Comparison of ENCODE assay signal across 8 cellular contexts in genomic region chr16:30997887-30998711, GRCh38. TPM values are rescaled to one million over a fixed set of nuclear protein-coding genes. Genes with fewer than 3 reads are reported as not detected.
DNase-seq lines count a peak whose midpoint lies in the region; ATAC-seq, FAIRE-seq and TF ChIP-seq lines count a peak whose summit lies in the region.

No MANE protein-coding gene starts in this region.

- CTCF ChIA-PET in A549 (lab: Yijun Ruan, JAX) = interaction anchor here (0.6 to 3.6 kb wide), 6 partner anchors 13 to 153 kb away, joined by 3 to 25 read pairs (median 3); partner anchors contain the start of gene HSD3B7

- peak; percentile 74 to 89 for DNase-seq in A549 (ENCODE audit: low read depth in 1 of 2, low spot score in 1 of 2)
- no peak for DNase-seq in central memory CD8-positive, alpha-beta T cell (ENCODE audit: low spot score in 2 of 2)
- no peak for DNase-seq in lung (ENCODE audit: low spot score)
- DNase-seq in NCI-H1694 (lab: John Stamatoyannopoulos, UW) = no peak
- no peak for DNase-seq in NCI-H187 (lab: John Stamatoyannopoulos, UW)
- DNase-seq in SHP77 treated with DMSO at 0.1 percent for 48 hours (lab: John Stamatoyannopoulos, UW) = no peak

- H3K9me3 ChIP-seq in A549 (no peaks in the 10 kb centered on the region), HUES6 (ENCODE audit: control insufficient read depth, insufficient read depth, low read depth, low read length) (no peaks in the 10 kb centered on the region), lung (ENCODE audit: control insufficient read depth in 2 of 2, insufficient read depth in 1 of 2, low read length in 1 of 2) (no peaks in the 10 kb centered on the region)

- WGBS in A549 (ENCODE audit: missing lambda C conversion rate) = 5% methylated on average over 18 of the region's 18 CpGs
- WGBS in lung, 2 donors = 65 to 86% methylated on average over 18 of the region's 18 CpGs

- peak overlapping the region; percentile 61 for H3K4me3 ChIP-seq in A549
- peak overlapping the region; percentile 69 for H3K4me3 ChIP-seq in HUES6 (ENCODE audit: low read depth, low read length)
- H3K4me3 ChIP-seq in lung = no peak overlapping the region

- H3K36me3 ChIP-seq in HUES6 (ENCODE audit: control insufficient read depth, insufficient read depth, low read length) (no peaks in the 10 kb centered on the region), lung (ENCODE audit: control insufficient read depth in 2 of 2, insufficient read depth in 2 of 2, low read length in 2 of 2) (no peaks in the 10 kb centered on the region)

- H3K4me2 ChIP-seq in A549 = peak overlapping the region; percentile 92

- TF ChIP-seq POLR2A in A549 (IDR thresholded peaks at IDR 0.05; ENCODE audit: low read length) = no peak

- no peak for FAIRE-seq in A549 (lab: Jason Lieb, UNC)

- H3K27ac ChIP-seq in A549 (peak overlapping the region; percentile 97 to 100), HUES6 (ENCODE audit: low read depth, low read length) (no peak overlapping the region), lung (ENCODE audit: low read depth in 1 of 2, low read length in 1 of 2) (no peak overlapping the region)

- no peak for TF ChIP-seq EP300 in A549 (IDR thresholded peaks at IDR 0.05)

- peaks cover 44% of the 10 kb centered on the region for H3K4me1 ChIP-seq in A549
- H3K4me1 ChIP-seq in HUES6 (ENCODE audit: control insufficient read depth, insufficient read depth, low read length) = peaks cover 13% of the 10 kb centered on the region
- peaks cover 0 to 4% of the 10 kb centered on the region in 2 donors for H3K4me1 ChIP-seq in lung (ENCODE audit: control insufficient read depth in 2 of 2, insufficient read depth in 2 of 2, low read length in 2 of 2)

- POLR2A ChIA-PET in A549 (lab: Yijun Ruan, JAX) = interaction anchor here (0.7 to 1.8 kb wide), 9 partner anchors 11 to 455 kb away, joined by 3 to 14 read pairs (median 6); partner anchors contain the start of genes HSD3B7, KAT8, STX4 and ZNF646

- TF ChIP-seq CTCF in A549 (IDR thresholded peaks at IDR 0.05) (no peak), lung (IDR thresholded peaks at IDR 0.05; ENCODE audit: control extremely low read depth, extremely low read depth) (no peak)

- H3K27ac Mint-ChIP-seq in central memory CD8-positive, alpha-beta T cell (ENCODE audit: low read depth) = no peak overlapping the region

- ATAC-seq in A549 (peak; percentile 62 to 68), lung (ENCODE audit: insufficient read depth, low FRiP score) (peak; percentile 61), HG03196 (IDR thresholded peaks at IDR 0.05; ENCODE audit: unreplicated experiment) (no peak)
- ATAC-seq in central memory CD8-positive, alpha-beta T cell (replicated peaks; ENCODE audit: extremely low read depth, poor library complexity, severe bottlenecking) = no peak

- H3K36me3 Mint-ChIP-seq in central memory CD8-positive, alpha-beta T cell (ENCODE audit: insufficient read depth) = peaks cover 1% of the 10 kb centered on the region

- H3K27me3 Mint-ChIP-seq in central memory CD8-positive, alpha-beta T cell = no peaks in the 10 kb centered on the region

- TF ChIP-seq RAD21 in A549 (conservative IDR thresholded peaks at IDR 0.05 in 1 of 2, IDR thresholded peaks at IDR 0.05 in 1 of 2) = no peak

- H3K27me3 ChIP-seq in HUES6 (ENCODE audit: control insufficient read depth, insufficient read depth, low read length) (peaks cover 13% of the 10 kb centered on the region), lung (ENCODE audit: control insufficient read depth, insufficient read depth) (no peaks in the 10 kb centered on the region)

- no peaks in the 10 kb centered on the region for H3K9me3 Mint-ChIP-seq in central memory CD8-positive, alpha-beta T cell

- H3K4me3 Mint-ChIP-seq in central memory CD8-positive, alpha-beta T cell = peak overlapping the region; percentile 75

- H3K4me1 Mint-ChIP-seq in central memory CD8-positive, alpha-beta T cell = peaks cover 4% of the 10 kb centered on the region

- peak overlapping the region; percentile 55 for H3K9ac ChIP-seq in HUES6 (ENCODE audit: low read length)

TF ChIP-seq in A549, 52 proteins besides CTCF, POLR2A, EP300 and RAD21:
- TF ChIP-seq ZC3H11A (IDR thresholded peaks at IDR 0.05) (no peak), MYC (IDR thresholded peaks at IDR 0.05; ENCODE audit: borderline replicate concordance, low read length) (peak; percentile 8; the same call in 1 of the 2 replicates), FOSL2 (IDR thresholded peaks at IDR 0.05) (0 out of 2 replicates have a peak, but pooled peaks have one; percentile 20), FOSL2 (CRISPR knock-in tag; IDR thresholded peaks at IDR 0.05) (peak; percentile 82), NFE2L2 (conservative IDR thresholded peaks at IDR 0.05; ENCODE audit: low read length) (0 out of 2 replicates have a peak, but pooled peaks have one; percentile 3), HOXA7 (CRISPR knock-in tag; IDR thresholded peaks at IDR 0.05) (0 out of 2 replicates have a peak, but pooled peaks have one; percentile 31), HMGXB4 (CRISPR knock-in tag; IDR thresholded peaks at IDR 0.05; ENCODE audit: borderline replicate concordance) (no peak), RARB (CRISPR knock-in tag; IDR thresholded peaks at IDR 0.05) (no peak), E2F6 (IDR thresholded peaks at IDR 0.05; ENCODE audit: borderline replicate concordance, low read depth) (0 out of 2 replicates have a peak, but pooled peaks have one; percentile 6)
TF ChIP-seq in A549: peak in this region for 5.

RNA-seq across cellular contexts. Expression of gene STX1B, which starts 12.3 kb away (rescaled TPM):
- 2.6 and 2.7 TPM in 2 replicates for polyA plus RNA-seq in A549 (2011; rRNA removed)
- polyA plus RNA-seq in A549 (2012; cell fraction: cytosol; rRNA removed) = 2.4 and 2.5 TPM in 2 replicates
- polyA plus RNA-seq in A549 (2012; cell fraction: nucleus; rRNA removed) = 14.1 and 14.8 TPM in 2 replicates
- 2.4 to 4.4 TPM (median 2.8 TPM) in 3 replicates for polyA plus RNA-seq in A549 (2017; fragmentation: RNase III; extraction: RNeasy Plus Mini Kit Qiagen cat#74134 plus additional on column Dnase treatment)
- polyA minus RNA-seq in A549 (2011; rRNA and poly(A)+ RNA removed) = 7.2 and 9.9 TPM in 2 replicates
- total RNA-seq in lung = under 1 TPM; 0.17 to 0.64 TPM
- polyA plus RNA-seq in lung = under 1 TPM; 0.33 to 0.49 TPM

RNA-seq across cellular contexts. Expression of gene HSD3B7, which starts 13.1 kb away (rescaled TPM):
- polyA plus RNA-seq in A549 (2011; rRNA removed) (10.5 and 15.2 TPM in 2 replicates), A549 (2017; fragmentation: RNase III; extraction: RNeasy Plus Mini Kit Qiagen cat#74134 plus additional on column Dnase treatment) (17.3 to 20.1 TPM (median 19.7 TPM) in 3 replicates), lung (10 to 100 TPM; 20.2 to 21.1 TPM)
- 11.1 and 16.1 TPM in 2 replicates for polyA plus RNA-seq in A549 (2012; cell fraction: cytosol; rRNA removed)
- polyA plus RNA-seq in A549 (2012; cell fraction: nucleus; rRNA removed) = 24.6 and 27.6 TPM in 2 replicates
- polyA minus RNA-seq in A549 (2011; rRNA and poly(A)+ RNA removed) = 11.4 and 13.6 TPM in 2 replicates
- total RNA-seq in lung = 10 to 100 TPM in 1 of 2 donors, 1 to 10 TPM in 1; 6.2 to 34.5 TPM

RNA-seq across cellular contexts. Expression of gene STX4, which starts 35.3 kb away (rescaled TPM):
- polyA plus RNA-seq in A549 (2011; rRNA removed) (37.0 and 39.7 TPM in 2 replicates), A549 (2017; fragmentation: RNase III; extraction: RNeasy Plus Mini Kit Qiagen cat#74134 plus additional on column Dnase treatment) (67.9 to 79.5 TPM (median 73.9 TPM) in 3 replicates), lung (10 to 100 TPM; 90.4 to 98.3 TPM)
- 63.0 and 72.1 TPM in 2 replicates for polyA plus RNA-seq in A549 (2012; cell fraction: cytosol; rRNA removed)
- polyA plus RNA-seq in A549 (2012; cell fraction: nucleus; rRNA removed) = 118 and 119 TPM in 2 replicates
- polyA minus RNA-seq in A549 (2011; rRNA and poly(A)+ RNA removed) = 33.6 and 34.8 TPM in 2 replicates
- 10 to 100 TPM; 41.6 to 81.1 TPM for total RNA-seq in lung

RNA-seq across cellular contexts. Expression of gene SETD1A, which starts 40.5 kb away (rescaled TPM):
- polyA plus RNA-seq in A549 (2011; rRNA removed) (2.0 and 3.8 TPM in 2 replicates), A549 (2017; fragmentation: RNase III; extraction: RNeasy Plus Mini Kit Qiagen cat#74134 plus additional on column Dnase treatment) (15.7 to 22.6 TPM (median 21.2 TPM) in 3 replicates), lung (10 to 100 TPM in 1 of 2 donors, 1 to 10 TPM in 1; 8.7 to 13.1 TPM)
- 8.7 and 11.2 TPM in 2 replicates for polyA plus RNA-seq in A549 (2012; cell fraction: cytosol; rRNA removed)
- 30.5 and 31.9 TPM in 2 replicates for polyA plus RNA-seq in A549 (2012; cell fraction: nucleus; rRNA removed)
- polyA minus RNA-seq in A549 (2011; rRNA and poly(A)+ RNA removed) = 3.9 and 7.0 TPM in 2 replicates
- total RNA-seq in lung = 10 to 100 TPM in 1 of 2 donors, 1 to 10 TPM in 1; 7.4 to 22.0 TPM

RNA-seq across cellular contexts. Expression of gene ORAI3, which starts 49.2 kb away (rescaled TPM):
- 14.1 and 17.3 TPM in 2 replicates for polyA plus RNA-seq in A549 (2011; rRNA removed)
- polyA plus RNA-seq in A549 (2012; cell fraction: cytosol; rRNA removed) = 5.9 and 10.3 TPM in 2 replicates
- 10.8 and 11.6 TPM in 2 replicates for polyA plus RNA-seq in A549 (2012; cell fraction: nucleus; rRNA removed)
- polyA plus RNA-seq in A549 (2017; fragmentation: RNase III; extraction: RNeasy Plus Mini Kit Qiagen cat#74134 plus additional on column Dnase treatment) = 7.1 to 11.8 TPM (median 10.5 TPM) in 3 replicates
- polyA minus RNA-seq in A549 (2011; rRNA and poly(A)+ RNA removed) = 11.0 and 13.8 TPM in 2 replicates
- total RNA-seq in lung = 10 to 100 TPM; 23.9 to 27.4 TPM
- polyA plus RNA-seq in lung = 10 to 100 TPM; 20.2 to 23.3 TPM

Comparison
In these comparisons a context has a peak if more than half of its experiments do, and no peak if none do; other contexts are left out.
1. ATAC-seq: peak in A549 (2 of 2) and lung (single experiment); none in central memory CD8-positive, alpha-beta T cell (single experiment) and HG03196 (single experiment).
2. DNase-seq: peak in A549 (2 of 2); none in central memory CD8-positive, alpha-beta T cell (0 of 2), lung (single experiment), NCI-H1694 (single experiment), NCI-H187 (0 of 2) and SHP77 treated with DMSO at 0.1 percent for 48 hours (single experiment).
3. H3K27ac ChIP-seq: peak in A549 (2 of 2); none in HUES6 (single experiment) and lung (0 of 2).